In the genomic region with DNA sequence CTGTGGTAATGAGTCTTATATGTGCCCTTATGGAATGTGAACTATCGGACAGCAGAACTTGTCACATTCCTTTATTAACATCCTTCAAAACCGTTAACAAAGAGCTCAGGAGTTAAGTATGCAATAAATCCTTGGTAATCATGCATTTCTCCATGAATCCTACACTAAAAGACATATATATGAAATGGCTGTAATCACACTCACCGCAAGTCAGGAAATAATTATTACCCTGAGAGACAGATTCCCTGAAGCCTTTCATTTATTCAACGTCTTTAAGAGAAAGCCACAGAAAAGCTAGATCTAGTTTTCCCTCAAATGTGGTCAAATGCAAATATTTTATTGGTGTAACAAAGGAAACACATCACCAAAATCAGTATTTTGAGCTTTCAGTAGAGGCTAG, we compare ENCODE assay signal across 21 cellular contexts. TPM values are rescaled to one million over a fixed set of nuclear protein-coding genes. Genes with fewer than 3 reads are reported as not detected.
DNase-seq lines count a peak whose midpoint lies in the region; ATAC-seq and TF ChIP-seq lines count a peak whose summit lies in the region.
"Had no signal": no experiment of that assay in that cellular context is flagged by ENCODE, and none has a peak within 500 bp of the region (broad histone marks: within the 10 kb centered on the region; RNA-seq: fewer than 3 reads in every experiment).

No MANE protein-coding gene starts in this region.

- POLR2A ChIA-PET in A673 (lab: Charles Lee; ENCODE audit: low non-redundant PET), result interaction anchor here (0.9 kb wide), 1 partner anchor 157 kb away, joined by 4 read pairs; no protein-coding TSS in a partner anchor
- POLR2A ChIA-PET in naive thymus-derived CD4-positive, alpha-beta T cell (lab: Charles Lee), result no interaction called here

- H3K36me3 ChIP-seq in A673 (ENCODE audit: insufficient read depth, low read length, poor library complexity, severe bottlenecking) (peaks cover 29% of the 10 kb centered on the region), iPS-18a (ENCODE audit: control insufficient read depth, low read depth, low read length) (peaks cover 17% of the 10 kb centered on the region), upper lobe of left lung (peaks cover 0 to 16% (median 1%) of the 10 kb centered on the region in 4 donors)
- H3K36me3 ChIP-seq in BLaER1 treated with 17β-estradiol and CSF1 and Interleukin-3, amounts not matched to agents 10 nM and 100 nM, result peaks cover 40 to 98% (median 87%) of the 10 kb centered on the region in 11 experiments
- H3K36me3 ChIP-seq in naive thymus-derived CD4-positive, alpha-beta T cell (ENCODE audit: control insufficient read depth in 2 of 3, insufficient read depth in 3 of 3, low read length in 3 of 3), result peaks cover 0 to 32% (median 3%) of the 10 kb centered on the region in 3 experiments
- H3K36me3 ChIP-seq: prostate gland had no signal

- TF ChIP-seq EP300 in upper lobe of left lung (IDR thresholded peaks at IDR 0.05), result no peak

- H3K9me3 ChIP-seq in A673 (ENCODE audit: low read depth, low read length, poor library complexity, severe bottlenecking), result no peaks in the 10 kb centered on the region
- peaks cover 0 to 17% (median 8%) of the 10 kb centered on the region in 11 experiments; a peak in 9 of 22 replicates for H3K9me3 ChIP-seq in BLaER1 treated with 17β-estradiol and CSF1 and Interleukin-3, amounts not matched to agents 10 nM and 100 nM (replicated peaks in 1 of 11)
- no peaks in the 10 kb centered on the region for H3K9me3 ChIP-seq in T-helper 17 cell (ENCODE audit: control insufficient read depth, low read length, poor library complexity, severe bottlenecking)
- no peaks in the 10 kb centered on the region for H3K9me3 ChIP-seq in iPS-18a (ENCODE audit: control insufficient read depth, low read depth, low read length)
- H3K9me3 ChIP-seq in naive thymus-derived CD4-positive, alpha-beta T cell (ENCODE audit: control insufficient read depth in 2 of 3, low read length in 3 of 3), result no peaks in the 10 kb centered on the region
- H3K9me3 ChIP-seq in upper lobe of left lung, result no peaks in the 10 kb centered on the region
- H3K9me3 ChIP-seq: left lung, prostate gland, SJCRH30, thoracic aorta had no signal

- CTCF ChIA-PET in A673 (lab: Charles Lee), result no interaction called here
- CTCF ChIA-PET in naive thymus-derived CD4-positive, alpha-beta T cell (lab: Charles Lee), result interaction anchor here (0.6 to 1.2 kb wide), 3 partner anchors 12 to 91 kb away, joined by 3 to 5 read pairs (median 3); no protein-coding TSS in a partner anchor

- H3K4me1 Mint-ChIP-seq in T-helper 17 cell, result peaks cover 17% of the 10 kb centered on the region
- peaks cover 21 to 42% (median 36%) of the 10 kb centered on the region in 7 donors for H3K4me1 Mint-ChIP-seq in naive thymus-derived CD4-positive, alpha-beta T cell
- peaks cover 18% of the 10 kb centered on the region for H3K4me1 Mint-ChIP-seq in HFFc6 (ENCODE audit: low read depth)

- WGBS in upper lobe of left lung, 2 donors, result 78 to 81% methylated on average over 4 of the region's 4 CpGs

- no peak for TF ChIP-seq POLR2A in upper lobe of left lung (IDR thresholded peaks at IDR 0.05)

- H4K20me1 ChIP-seq in BLaER1 treated with 17β-estradiol and CSF1 and Interleukin-3, amounts not matched to agents 10 nM and 100 nM, result peaks cover 0 to 47% (median 14%) of the 10 kb centered on the region in 11 experiments; a peak in 12 of 22 replicates

- no peaks in the 10 kb centered on the region for H3K9me3 Mint-ChIP-seq in naive thymus-derived CD4-positive, alpha-beta T cell
- H3K9me3 Mint-ChIP-seq in HFFc6, result no peaks in the 10 kb centered on the region
- H3K9me3 Mint-ChIP-seq: activated naive CD4-positive, alpha-beta T cell treated with anti-CD3 and anti-CD28 coated beads, Interleukin-2, amount 50 U/mL, for 72 hours had no signal

- peak overlapping the region; percentile 50 for H3K27ac ChIP-seq in A673 (ENCODE audit: low read depth, low read length, poor library complexity, severe bottlenecking)
- no peak overlapping the region; a peak in 1 of 22 replicates for H3K27ac ChIP-seq in BLaER1 treated with 17β-estradiol and CSF1 and Interleukin-3, amounts not matched to agents 10 nM and 100 nM
- H3K27ac ChIP-seq in iPS-18a (ENCODE audit: low read length), result no peak overlapping the region
- H3K27ac ChIP-seq in naive thymus-derived CD4-positive, alpha-beta T cell (ENCODE audit: low read depth, low read length), result no peak overlapping the region
- H3K27ac ChIP-seq in upper lobe of left lung, result no peak overlapping the region
- H3K27ac ChIP-seq: GM23248, left lung, PC-9, prostate gland, SJCRH30, thoracic aorta had no signal

- H3K27me3 ChIP-seq in A673 (replicated peaks; ENCODE audit: insufficient read depth, low read depth, low read length, poor library complexity), result no peaks in the 10 kb centered on the region
- H3K27me3 ChIP-seq in BLaER1 treated with 17β-estradiol and CSF1 and Interleukin-3, amounts not matched to agents 10 nM and 100 nM, result no peaks in the 10 kb centered on the region
- no peaks in the 10 kb centered on the region for H3K27me3 ChIP-seq in iPS-18a (ENCODE audit: control insufficient read depth, insufficient read depth, low read length)
- no peaks in the 10 kb centered on the region for H3K27me3 ChIP-seq in naive thymus-derived CD4-positive, alpha-beta T cell (ENCODE audit: control insufficient read depth in 2 of 2, insufficient read depth in 2 of 2, low read length in 2 of 2)
- H3K27me3 ChIP-seq in upper lobe of left lung, result no peaks in the 10 kb centered on the region
- H3K27me3 ChIP-seq: left lung, SJCRH30 had no signal

- H3K4me2 ChIP-seq in BLaER1 treated with 17β-estradiol and CSF1 and Interleukin-3, amounts not matched to agents 10 nM and 100 nM, result peak overlapping the region; percentile 1 to 61 (median 36); a peak in 15 of 22 replicates
- H3K4me2 ChIP-seq: PC-9 had no signal

- H3K27ac Mint-ChIP-seq in T-helper 17 cell (peak overlapping the region; percentile 75), HFFc6 (no peak overlapping the region)
- peak overlapping the region in 2 of 9 donors; percentile 27 to 35 for H3K27ac Mint-ChIP-seq in naive thymus-derived CD4-positive, alpha-beta T cell
- H3K27ac Mint-ChIP-seq: nephron progenitor cell had no signal

- DNase-seq in A673 (ENCODE audit: low spot score) (peak; percentile 71), T-helper 17 cell (no peak), upper lobe of left lung (no peak), Kasumi-1 (lab: John Stamatoyannopoulos, UW) (no peak), HFFc6 (no peak)
- DNase-seq in naive thymus-derived CD4-positive, alpha-beta T cell, result no peak
- DNase-seq: COR-L47; DND-41; effector CD4-positive, alpha-beta T cell; GM23248; left lung; midbrain; NCI-H1105 treated with DMSO at 0.1 percent for 48 hours; nephron progenitor cell; PC-9; SJCRH30 had no signal

- H3K4me1 ChIP-seq in A673 (ENCODE audit: insufficient read depth, low read length, poor library complexity, severe bottlenecking) (peaks cover 13% of the 10 kb centered on the region), iPS-18a (ENCODE audit: control insufficient read depth, low read depth, low read length) (no peaks in the 10 kb centered on the region), upper lobe of left lung (peaks cover 0 to 11% (median 7%) of the 10 kb centered on the region in 4 donors)
- peaks cover 25 to 50% (median 35%) of the 10 kb centered on the region in 10 experiments for H3K4me1 ChIP-seq in BLaER1 treated with 17β-estradiol and CSF1 and Interleukin-3, amounts not matched to agents 10 nM and 100 nM
- H3K4me1 ChIP-seq in naive thymus-derived CD4-positive, alpha-beta T cell (ENCODE audit: control insufficient read depth in 2 of 2, insufficient read depth in 2 of 2, low read length in 2 of 2), result peaks cover 0 to 5% of the 10 kb centered on the region in 2 donors
- H3K4me1 ChIP-seq: prostate gland, SJCRH30 had no signal

- intact Hi-C loops in A673 (cut with micrococcal nuclease; ENCODE audit: unreplicated experiment), result loop anchor here (10.0 kb wide), 1 partner anchor 364 kb away; the partner anchor contains the start of gene INTS4
- intact Hi-C loops in naive thymus-derived CD4-positive, alpha-beta T cell (cut with micrococcal nuclease), result no loop called here

- no peak for ATAC-seq in T-helper 17 cell
- no peak for ATAC-seq in naive thymus-derived CD4-positive, alpha-beta T cell
- no peak for ATAC-seq in upper lobe of left lung (ENCODE audit: low FRiP score in 2 of 2)

- peaks cover 2% of the 10 kb centered on the region for H3K36me3 Mint-ChIP-seq in T-helper 17 cell (ENCODE audit: low read depth)
- H3K36me3 Mint-ChIP-seq in naive thymus-derived CD4-positive, alpha-beta T cell, result peaks cover 0 to 19% (median 8%) of the 10 kb centered on the region in 5 donors
- H3K36me3 Mint-ChIP-seq in HFFc6 (ENCODE audit: low read depth), result peaks cover 17% of the 10 kb centered on the region

- no TSS peak for BruUV-seq in A673 (replicated peaks; lab: Mats Ljungman, UMichigan)

- TF ChIP-seq CTCF in A673 (conservative IDR thresholded peaks at IDR 0.05; ENCODE audit: low read depth, low read length) (no peak), upper lobe of left lung (IDR thresholded peaks at IDR 0.05) (no peak), HFFc6 (IDR thresholded peaks at IDR 0.05) (no peak)

- no peak overlapping the region for H3K9ac ChIP-seq in BLaER1 treated with 17β-estradiol and CSF1 and Interleukin-3, amounts not matched to agents 10 nM and 100 nM
- H3K9ac ChIP-seq in iPS-18a (ENCODE audit: low read length), result peak overlapping the region; percentile 12
- H3K9ac ChIP-seq: GM23248 had no signal

- no peaks in the 10 kb centered on the region for H3K27me3 Mint-ChIP-seq in T-helper 17 cell
- H3K27me3 Mint-ChIP-seq in naive thymus-derived CD4-positive, alpha-beta T cell, result no peaks in the 10 kb centered on the region
- no peaks in the 10 kb centered on the region for H3K27me3 Mint-ChIP-seq in HFFc6 (ENCODE audit: insufficient read depth)

- H3K4me3 ChIP-seq in A673 (ENCODE audit: low read depth, low read length, poor library complexity, severe bottlenecking) (peak overlapping the region; percentile 5), iPS-18a (ENCODE audit: low read length) (no peak overlapping the region), upper lobe of left lung (no peak overlapping the region)
- no peak overlapping the region for H3K4me3 ChIP-seq in BLaER1 treated with 17β-estradiol and CSF1 and Interleukin-3, amounts not matched to agents 10 nM and 100 nM
- no peak overlapping the region for H3K4me3 ChIP-seq in naive thymus-derived CD4-positive, alpha-beta T cell (ENCODE audit: low read length)
- H3K4me3 ChIP-seq: GM23248, left lung, PC-9, prostate gland, SJCRH30, thoracic aorta had no signal

- H3K4me3 Mint-ChIP-seq in T-helper 17 cell, result peak overlapping the region; percentile 53
- H3K4me3 Mint-ChIP-seq in naive thymus-derived CD4-positive, alpha-beta T cell, result peak overlapping the region in 2 of 10 donors; percentile 2 to 36
- H3K4me3 Mint-ChIP-seq in HFFc6, result no peak overlapping the region
- H3K4me3 Mint-ChIP-seq: nephron progenitor cell had no signal

RNA-seq across cellular contexts. Expression of gene CLNS1A, which starts 7.3 kb away (rescaled TPM):
- 186 and 198 TPM in 2 replicates for total RNA-seq in A673 (2021)
- total RNA-seq in T-helper 17 cell, result 10 to 100 TPM; 76.4 to 87.4 TPM
- total RNA-seq in naive thymus-derived CD4-positive, alpha-beta T cell, result 100 to 1,000 TPM in 4 of 5 experiments, 10 to 100 TPM in 1; 82.2 to 149 (median 113) TPM
- 100 to 1,000 TPM; 139 to 145 TPM for polyA plus RNA-seq in naive thymus-derived CD4-positive, alpha-beta T cell
- 10 to 100 TPM; 32.5 to 72.3 (median 54.9) TPM for total RNA-seq in upper lobe of left lung
- total RNA-seq in HFFc6 (2021; fragmentation: NEBNext Ultra II Directional; extraction: Animal tissue kit (Norgen Biotek cat#: 25700)), result 10 to 100 TPM; 91.5 to 98.6 (median 94.7) TPM

RNA-seq across cellular contexts. Expression of gene AQP11, which starts 40.6 kb away (rescaled TPM):
- total RNA-seq in A673 (2021), result 0.39 and 1.0 TPM in 2 replicates
- under 1 TPM in 1 of 2 donors, not detected in 1; 0.16 TPM for total RNA-seq in T-helper 17 cell
- total RNA-seq in naive thymus-derived CD4-positive, alpha-beta T cell, result 1 to 10 TPM in 1 of 5 experiments, under 1 TPM in 3, not detected in 1; 0.27 to 1.1 (median 0.58) TPM
- polyA plus RNA-seq in naive thymus-derived CD4-positive, alpha-beta T cell, result under 1 TPM; 0.84 TPM
- total RNA-seq in upper lobe of left lung, result under 1 TPM in 4 of 6 donors, not detected in 2; 0.49 to 0.91 (median 0.60) TPM
- 1 to 10 TPM; 1.2 to 1.8 (median 1.5) TPM for total RNA-seq in HFFc6 (2021; fragmentation: NEBNext Ultra II Directional; extraction: Animal tissue kit (Norgen Biotek cat#: 25700))
- total RNA-seq: thoracic aorta had no signal
